ENCODE assay signal across 9 cellular contexts in genomic region chr22:31295413-31295812, GRCh38. TPM values are rescaled to one million over a fixed set of nuclear protein-coding genes. Genes with fewer than 3 reads are reported as not detected.
DNase-seq lines count a peak whose midpoint lies in the region; ATAC-seq and TF ChIP-seq lines count a peak whose summit lies in the region.
"Had no signal": no experiment of that assay in that cellular context is flagged by ENCODE, and none has a peak within 500 bp of the region (broad histone marks: within the 10 kb centered on the region; RNA-seq: fewer than 3 reads in every experiment).

No MANE protein-coding gene starts in this region.

- no peak for TF ChIP-seq CTCF in right atrium auricular region (IDR thresholded peaks at IDR 0.05)
- no peak for TF ChIP-seq CTCF in adrenal gland (IDR thresholded peaks at IDR 0.05)
- no peak for TF ChIP-seq CTCF in uterus (IDR thresholded peaks at IDR 0.05)

- DNase-seq in right atrium auricular region (ENCODE audit: low spot score), result no peak
- DNase-seq in cardiac septum (ENCODE audit: low spot score), result no peak
- peak in 1 of 7 donors; percentile 19 for DNase-seq in adrenal gland
- no peak for DNase-seq in uterus
- DNase-seq in activated gamma-delta T cell treated with Interleukin-2 at 50 U/mL for 16 hours, result no peak
- DNase-seq in GOT3 (lab: John Stamatoyannopoulos, UW), result no peak
- DNase-seq: WERI-Rb-1 had no signal

- no peak for ATAC-seq in HG03175 (IDR thresholded peaks at IDR 0.05; ENCODE audit: unreplicated experiment)

- H3K9me3 ChIP-seq in right atrium auricular region, result no peaks in the 10 kb centered on the region
- no peaks in the 10 kb centered on the region for H3K9me3 ChIP-seq in adrenal gland (replicated peaks in 1 of 3)
- H3K9me3 ChIP-seq in mesodermal cell (ENCODE audit: control insufficient read depth, low read length), result no peaks in the 10 kb centered on the region
- no peaks in the 10 kb centered on the region for H3K9me3 ChIP-seq in uterus

- intact Hi-C loops in cardiac septum (cut with DNase I), result no loop called here
- intact Hi-C loops in adrenal gland (cut with DNase I), result no loop called here
- intact Hi-C loops in uterus (cut with DNase I; ENCODE audit: low total_unique reads), result no loop called here

- TF ChIP-seq POLR2A in adrenal gland (IDR thresholded peaks at IDR 0.05) (no peak), uterus (IDR thresholded peaks at IDR 0.05) (no peak)

- H3K4me1 ChIP-seq in right atrium auricular region (peaks cover 0 to 27% of the 10 kb centered on the region in 2 donors), adrenal gland (replicated peaks in 1 of 2) (peaks cover 43 to 50% of the 10 kb centered on the region in 2 donors), mesodermal cell (ENCODE audit: control insufficient read depth, insufficient read depth, low read length, poor library complexity, severe bottlenecking) (peaks cover 30% of the 10 kb centered on the region), uterus (peaks cover 7 to 9% of the 10 kb centered on the region in 2 donors)

- no peak overlapping the region for H3K4me3 ChIP-seq in right atrium auricular region
- H3K4me3 ChIP-seq in adrenal gland, result peak overlapping the region in 1 of 4 donors; percentile 9
- no peak overlapping the region for H3K4me3 ChIP-seq in mesodermal cell (ENCODE audit: extremely low read depth, insufficient read depth, low read length, poor library complexity, severe bottlenecking)
- no peak overlapping the region for H3K4me3 ChIP-seq in uterus

- H3K27ac ChIP-seq in right atrium auricular region (peak overlapping the region; percentile 50 to 73), adrenal gland (peak overlapping the region; percentile 59 to 96 (median 88)), mesodermal cell (ENCODE audit: low read depth, low read length, severe bottlenecking) (peak overlapping the region; percentile 50), uterus (peak overlapping the region; percentile 92 to 100)
- H3K27ac ChIP-seq: WERI-Rb-1 had no signal

- H3K27me3 ChIP-seq in right atrium auricular region (no peaks in the 10 kb centered on the region), adrenal gland (no peaks in the 10 kb centered on the region), uterus (no peaks in the 10 kb centered on the region)

- WGBS in adrenal gland, 4 donors, result 31 to 44% (median 38%) methylated on average over 3 of the region's 3 CpGs
- WGBS in mesodermal cell (ENCODE audit: insufficient coverage in 2 of 2), 2 experiments, result 93 to 96% methylated on average over 3 of the region's 3 CpGs

- H3K36me3 ChIP-seq in right atrium auricular region, result no peaks in the 10 kb centered on the region
- no peaks in the 10 kb centered on the region for H3K36me3 ChIP-seq in adrenal gland (replicated peaks in 1 of 2)
- H3K36me3 ChIP-seq in mesodermal cell (ENCODE audit: control insufficient read depth, insufficient read depth, low read length), result no peaks in the 10 kb centered on the region
- no peaks in the 10 kb centered on the region for H3K36me3 ChIP-seq in uterus
- H3K36me3 ChIP-seq: WERI-Rb-1 had no signal

RNA-seq across cellular contexts. Expression of gene PIK3IP1, which starts 3.1 kb away (rescaled TPM):
- 10 to 100 TPM; 14.6 to 17.6 TPM for total RNA-seq in right atrium auricular region
- 10.5 TPM for total RNA-seq in cardiac septum
- 100 to 1,000 TPM in 3 of 8 donors, 10 to 100 TPM in 5; 13.7 to 161 (median 80.6) TPM for total RNA-seq in adrenal gland
- 10 to 100 TPM; 12.1 to 22.8 (median 12.8) TPM for polyA plus RNA-seq in adrenal gland
- 15.9 TPM for polyA plus RNA-seq in mesodermal cell (2013, experiment 1 of 2)
- polyA plus RNA-seq in mesodermal cell (2013, experiment 2 of 2), result 13.4 TPM
- 10 to 100 TPM; 12.7 to 35.1 (median 24.7) TPM for total RNA-seq in uterus

RNA-seq across cellular contexts. Expression of gene PATZ1, which starts 50.7 kb away (rescaled TPM):
- total RNA-seq in right atrium auricular region, result 10 to 100 TPM in 1 of 2 donors, 1 to 10 TPM in 1; 9.2 to 15.5 TPM
- total RNA-seq in cardiac septum, result 11.9 TPM
- total RNA-seq in adrenal gland, result 10 to 100 TPM; 15.5 to 34.8 (median 28.3) TPM
- polyA plus RNA-seq in adrenal gland, result 10 to 100 TPM in 2 of 3 donors, 1 to 10 TPM in 1; 9.2 to 21.8 (median 21.0) TPM
- polyA plus RNA-seq in mesodermal cell (2013, experiment 1 of 2), result 29.8 TPM
- 28.4 TPM for polyA plus RNA-seq in mesodermal cell (2013, experiment 2 of 2)
- 10 to 100 TPM in 3 of 4 donors, 1 to 10 TPM in 1; 9.2 to 38.8 (median 25.1) TPM for total RNA-seq in uterus
